1 cellular context compared by ENCODE assay signal in the genomic region with DNA sequence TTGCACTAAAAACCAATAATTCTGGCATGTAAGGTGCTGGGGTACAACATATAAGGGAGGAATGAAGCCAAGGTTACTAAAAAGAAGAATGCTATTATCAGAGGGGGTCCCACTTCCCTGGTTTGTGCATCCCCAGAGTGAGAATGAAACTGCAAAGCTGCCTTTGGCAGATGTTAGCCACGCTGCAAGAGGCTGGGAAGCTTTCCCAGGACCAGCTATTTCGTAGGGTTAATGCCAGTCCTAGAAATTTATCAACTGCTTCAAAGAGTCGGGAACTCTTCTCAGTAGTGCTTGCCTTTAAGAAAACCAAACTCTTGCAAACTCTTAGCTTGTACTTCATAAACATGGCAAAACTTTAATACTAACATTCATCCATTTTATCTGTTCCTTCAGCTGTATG.
TF ChIP-seq lines count a peak whose summit lies in the region.

No MANE protein-coding gene starts in this region.

TF ChIP-seq in IMR-90, 13 proteins besides CTCF, POLR2A, EP300 and RAD21:
- TF ChIP-seq NFE2L2 (IDR thresholded peaks at IDR 0.05; ENCODE audit: low read depth, low read length), result no peak
- TF ChIP-seq, protein P1, sequence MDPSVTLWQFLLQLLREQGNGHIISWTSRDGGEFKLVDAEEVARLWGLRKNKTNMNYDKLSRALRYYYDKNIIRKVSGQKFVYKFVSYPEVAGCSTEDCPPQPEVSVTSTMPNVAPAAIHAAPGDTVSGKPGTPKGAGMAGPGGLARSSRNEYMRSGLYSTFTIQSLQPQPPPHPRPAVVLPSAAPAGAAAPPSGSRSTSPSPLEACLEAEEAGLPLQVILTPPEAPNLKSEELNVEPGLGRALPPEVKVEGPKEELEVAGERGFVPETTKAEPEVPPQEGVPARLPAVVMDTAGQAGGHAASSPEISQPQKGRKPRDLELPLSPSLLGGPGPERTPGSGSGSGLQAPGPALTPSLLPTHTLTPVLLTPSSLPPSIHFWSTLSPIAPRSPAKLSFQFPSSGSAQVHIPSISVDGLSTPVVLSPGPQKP (IDR thresholded peaks at IDR 0.05; ENCODE audit: borderline replicate concordance, low read depth, low read length), result no peak
- TF ChIP-seq RFX5 (IDR thresholded peaks at IDR 0.05; ENCODE audit: low read depth, low read length), result no peak
- TF ChIP-seq SMC3 (IDR thresholded peaks at IDR 0.05; ENCODE audit: low read depth, low read length), result no peak
